ENCODE assay signal across 1 cellular context in the genomic region with DNA sequence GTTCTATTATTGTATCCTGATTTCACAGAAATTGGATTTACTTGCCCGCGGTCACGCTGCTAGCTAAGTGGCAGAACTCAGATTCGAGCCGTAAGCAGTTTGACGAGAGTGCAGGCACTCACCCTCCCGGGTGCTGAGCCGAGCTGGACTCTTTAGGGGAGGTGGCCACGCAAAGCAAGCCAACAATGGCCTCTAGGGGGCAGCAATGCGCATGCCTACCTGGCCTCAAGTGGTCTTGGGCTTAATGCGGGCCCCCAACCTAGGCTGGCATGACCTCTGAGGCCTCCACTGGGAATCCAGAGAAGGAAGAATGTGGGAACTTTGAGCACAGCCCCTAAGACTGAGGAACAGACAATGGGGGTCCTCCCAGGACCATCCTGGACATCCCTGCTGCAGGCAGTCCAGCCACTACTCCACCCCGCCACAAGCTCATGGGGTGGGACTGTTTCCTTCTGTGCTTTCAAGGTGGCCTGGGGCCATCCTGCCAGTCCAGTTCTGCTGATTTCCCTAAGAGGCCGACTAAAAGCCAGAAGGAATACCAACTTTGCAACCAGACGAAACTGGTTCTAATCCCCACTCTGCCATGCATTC.
A peak's percentile ranks its signal among the peaks of the same experiment; 100 is the strongest.
TF ChIP-seq lines count a peak whose summit lies in the region.

No MANE protein-coding gene starts in this region.

TF ChIP-seq in GM12878, 131 proteins besides CTCF, POLR2A, EP300 and RAD21 (continued from another document):
- TF ChIP-seq, protein P1, sequence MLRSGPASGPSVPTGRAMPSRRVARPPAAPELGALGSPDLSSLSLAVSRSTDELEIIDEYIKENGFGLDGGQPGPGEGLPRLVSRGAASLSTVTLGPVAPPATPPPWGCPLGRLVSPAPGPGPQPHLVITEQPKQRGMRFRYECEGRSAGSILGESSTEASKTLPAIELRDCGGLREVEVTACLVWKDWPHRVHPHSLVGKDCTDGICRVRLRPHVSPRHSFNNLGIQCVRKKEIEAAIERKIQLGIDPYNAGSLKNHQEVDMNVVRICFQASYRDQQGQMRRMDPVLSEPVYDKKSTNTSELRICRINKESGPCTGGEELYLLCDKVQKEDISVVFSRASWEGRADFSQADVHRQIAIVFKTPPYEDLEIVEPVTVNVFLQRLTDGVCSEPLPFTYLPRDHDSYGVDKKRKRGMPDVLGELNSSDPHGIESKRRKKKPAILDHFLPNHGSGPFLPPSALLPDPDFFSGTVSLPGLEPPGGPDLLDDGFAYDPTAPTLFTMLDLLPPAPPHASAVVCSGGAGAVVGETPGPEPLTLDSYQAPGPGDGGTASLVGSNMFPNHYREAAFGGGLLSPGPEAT (IDR thresholded peaks at IDR 0.05; ENCODE audit: low read depth) = no peak
- TF ChIP-seq SPI1 (IDR thresholded peaks at IDR 0.05; ENCODE audit: borderline replicate concordance, insufficient read depth, low read depth, low read length) (peak; percentile 53; the same call in 1 of the 2 replicates), MEF2B (IDR thresholded peaks at IDR 0.05; ENCODE audit: partially characterized antibody, poor library complexity, severe bottlenecking) (no peak), LARP7 (IDR thresholded peaks at IDR 0.05) (0 out of 2 replicates have a peak, but pooled peaks have one; percentile 28), IKZF2 (IDR thresholded peaks at IDR 0.05) (no peak), FOXK2 (IDR thresholded peaks at IDR 0.05) (no peak), TCF12 (IDR thresholded peaks at IDR 0.05; ENCODE audit: low read depth, low read length) (no peak), HDGF (IDR thresholded peaks at IDR 0.05) (no peak), IKZF1 (conservative IDR thresholded peaks at IDR 0.05) (peak; percentile 8; the same call in 1 of the 2 replicates), SIX5 (IDR thresholded peaks at IDR 0.05; ENCODE audit: low read depth, low read length, severe bottlenecking) (no peak), ASH2L (IDR thresholded peaks at IDR 0.05; ENCODE audit: borderline replicate concordance, low read depth) (no peak), ZNF217 (IDR thresholded peaks at IDR 0.05) (no peak), SMC3 (IDR thresholded peaks at IDR 0.05; ENCODE audit: borderline replicate concordance, low read length) (peak; percentile 41; the same call in 1 of the 2 replicates)
- TF ChIP-seq, protein P2, sequence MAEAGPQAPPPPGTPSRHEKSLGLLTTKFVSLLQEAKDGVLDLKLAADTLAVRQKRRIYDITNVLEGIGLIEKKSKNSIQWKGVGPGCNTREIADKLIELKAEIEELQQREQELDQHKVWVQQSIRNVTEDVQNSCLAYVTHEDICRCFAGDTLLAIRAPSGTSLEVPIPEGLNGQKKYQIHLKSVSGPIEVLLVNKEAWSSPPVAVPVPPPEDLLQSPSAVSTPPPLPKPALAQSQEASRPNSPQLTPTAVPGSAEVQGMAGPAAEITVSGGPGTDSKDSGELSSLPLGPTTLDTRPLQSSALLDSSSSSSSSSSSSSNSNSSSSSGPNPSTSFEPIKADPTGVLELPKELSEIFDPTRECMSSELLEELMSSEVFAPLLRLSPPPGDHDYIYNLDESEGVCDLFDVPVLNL (IDR thresholded peaks at IDR 0.05; ENCODE audit: low read depth, low read length) = no peak
- TF ChIP-seq, protein P3, sequence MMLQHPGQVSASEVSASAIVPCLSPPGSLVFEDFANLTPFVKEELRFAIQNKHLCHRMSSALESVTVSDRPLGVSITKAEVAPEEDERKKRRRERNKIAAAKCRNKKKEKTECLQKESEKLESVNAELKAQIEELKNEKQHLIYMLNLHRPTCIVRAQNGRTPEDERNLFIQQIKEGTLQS (IDR thresholded peaks at IDR 0.05; ENCODE audit: borderline replicate concordance, extremely low read depth, low read depth, low read length) = no peak
- TF ChIP-seq, protein P4, sequence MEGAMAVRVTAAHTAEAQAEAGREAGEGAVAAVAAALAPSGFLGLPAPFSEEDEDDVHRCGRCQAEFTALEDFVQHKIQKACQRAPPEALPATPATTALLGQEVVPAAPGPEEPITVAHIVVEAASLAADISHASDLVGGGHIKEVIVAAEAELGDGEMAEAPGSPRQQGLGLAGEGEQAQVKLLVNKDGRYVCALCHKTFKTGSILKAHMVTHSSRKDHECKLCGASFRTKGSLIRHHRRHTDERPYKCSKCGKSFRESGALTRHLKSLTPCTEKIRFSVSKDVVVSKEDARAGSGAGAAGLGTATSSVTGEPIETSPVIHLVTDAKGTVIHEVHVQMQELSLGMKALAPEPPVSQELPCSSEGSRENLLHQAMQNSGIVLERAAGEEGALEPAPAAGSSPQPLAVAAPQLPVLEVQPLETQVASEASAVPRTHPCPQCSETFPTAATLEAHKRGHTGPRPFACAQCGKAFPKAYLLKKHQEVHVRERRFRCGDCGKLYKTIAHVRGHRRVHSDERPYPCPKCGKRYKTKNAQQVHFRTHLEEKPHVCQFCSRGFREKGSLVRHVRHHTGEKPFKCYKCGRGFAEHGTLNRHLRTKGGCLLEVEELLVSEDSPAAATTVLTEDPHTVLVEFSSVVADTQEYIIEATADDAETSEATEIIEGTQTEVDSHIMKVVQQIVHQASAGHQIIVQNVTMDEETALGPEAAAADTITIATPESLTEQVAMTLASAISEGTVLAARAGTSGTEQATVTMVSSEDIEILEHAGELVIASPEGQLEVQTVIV (IDR thresholded peaks at IDR 0.05; ENCODE audit: borderline replicate concordance, partially characterized antibody) = no peak
- TF ChIP-seq, protein P5, sequence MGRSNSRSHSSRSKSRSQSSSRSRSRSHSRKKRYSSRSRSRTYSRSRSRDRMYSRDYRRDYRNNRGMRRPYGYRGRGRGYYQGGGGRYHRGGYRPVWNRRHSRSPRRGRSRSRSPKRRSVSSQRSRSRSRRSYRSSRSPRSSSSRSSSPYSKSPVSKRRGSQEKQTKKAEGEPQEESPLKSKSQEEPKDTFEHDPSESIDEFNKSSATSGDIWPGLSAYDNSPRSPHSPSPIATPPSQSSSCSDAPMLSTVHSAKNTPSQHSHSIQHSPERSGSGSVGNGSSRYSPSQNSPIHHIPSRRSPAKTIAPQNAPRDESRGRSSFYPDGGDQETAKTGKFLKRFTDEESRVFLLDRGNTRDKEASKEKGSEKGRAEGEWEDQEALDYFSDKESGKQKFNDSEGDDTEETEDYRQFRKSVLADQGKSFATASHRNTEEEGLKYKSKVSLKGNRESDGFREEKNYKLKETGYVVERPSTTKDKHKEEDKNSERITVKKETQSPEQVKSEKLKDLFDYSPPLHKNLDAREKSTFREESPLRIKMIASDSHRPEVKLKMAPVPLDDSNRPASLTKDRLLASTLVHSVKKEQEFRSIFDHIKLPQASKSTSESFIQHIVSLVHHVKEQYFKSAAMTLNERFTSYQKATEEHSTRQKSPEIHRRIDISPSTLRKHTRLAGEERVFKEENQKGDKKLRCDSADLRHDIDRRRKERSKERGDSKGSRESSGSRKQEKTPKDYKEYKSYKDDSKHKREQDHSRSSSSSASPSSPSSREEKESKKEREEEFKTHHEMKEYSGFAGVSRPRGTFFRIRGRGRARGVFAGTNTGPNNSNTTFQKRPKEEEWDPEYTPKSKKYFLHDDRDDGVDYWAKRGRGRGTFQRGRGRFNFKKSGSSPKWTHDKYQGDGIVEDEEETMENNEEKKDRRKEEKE (IDR thresholded peaks at IDR 0.05) = no peak
